In genomic region chrX:11111038-11111851, GRCh38 we compare ENCODE assay signal across 8 cellular contexts. TPM values are rescaled to one million over a fixed set of nuclear protein-coding genes. Genes with fewer than 3 reads are reported as not detected.
DNase-seq lines count a peak whose midpoint lies in the region; ATAC-seq, FAIRE-seq and TF ChIP-seq lines count a peak whose summit lies in the region.

Gene HCCS, plus strand, starts transcription at chrX:11111332. Its CDS starts 729 bp downstream, at chrX:11112061.

- H4K5ac ChIP-seq in H1 (ENCODE audit: insufficient read length, low read depth, low read length) = no peak within 1 kb of the TSS

- peak in 1 of 2 experiments; percentile 69; a peak in 2 of 3 replicates for TF ChIP-seq POLR2A in H1 (IDR thresholded peaks at IDR 0.05; ENCODE audit: control extremely low read depth in 1 of 2, low read depth in 2 of 2, low read length in 2 of 2)

- in situ Hi-C loops in Caki2 (cut with HindIII; ENCODE audit: low pct_unique_long_range_greater_than_20kb, low sequenced_read_pairs) = no loop called here

- no peak within 1 kb of the TSS for H4K91ac ChIP-seq in H1 (replicated peaks; ENCODE audit: insufficient read length, low read length)

- H2BK15ac ChIP-seq in H1 (ENCODE audit: low read length) = no peak within 1 kb of the TSS

- H3K4me3 ChIP-seq in NT2/D1 (ENCODE audit: insufficient read length, low read depth) (peak within 1 kb of the TSS; percentile 87), H1 (ENCODE audit: extremely low read depth in 1 of 4, insufficient read depth in 2 of 4, low read depth in 3 of 4, low read length in 4 of 4) (peak within 1 kb of the TSS; percentile 66 to 84 (median 74))

- no peak for FAIRE-seq in H1 (lab: Jason Lieb, UNC)

- H3K36me3 Mint-ChIP-seq in activated CD8-positive, alpha-beta memory T cell treated with anti-CD3 and anti-CD28 coated beads, Interleukin-2, amount 10 ng/mL, durations not matched to agents 7 days and 5 days = peaks cover 15% of the 10 kb centered on the region

- no peak within 1 kb of the TSS for H3K14ac ChIP-seq in H1 (ENCODE audit: insufficient read length)

- H3K4ac ChIP-seq in H1 (replicated peaks; ENCODE audit: insufficient read length, low read depth, low read length) = no peak within 1 kb of the TSS

- H3K4me1 ChIP-seq in NT2/D1 (ENCODE audit: insufficient read depth, insufficient read length) (peaks cover 3% of the 10 kb centered on the region), H1 (replicated peaks in 1 of 4; ENCODE audit: control insufficient read depth in 3 of 4, insufficient read depth in 4 of 4, low read length in 3 of 4) (no peaks in the 10 kb centered on the region; a peak in 1 of 7 replicates)

- H3K79me1 ChIP-seq in H1 (ENCODE audit: low read depth, low read length) = no peaks in the 10 kb centered on the region; the same call in 1 of the 2 replicates

- H4K8ac ChIP-seq in H1 (ENCODE audit: extremely low read depth, insufficient read depth, low read length) = peak within 1 kb of the TSS; percentile 91; the same call in 1 of the 2 replicates

- no peak within 1 kb of the TSS for H2BK20ac ChIP-seq in H1 (ENCODE audit: low read length)

- H3K4me2 ChIP-seq in H1 (ENCODE audit: insufficient read depth in 1 of 2, low read depth in 2 of 2, low read length in 2 of 2) = peak within 1 kb of the TSS; percentile 63 to 71

- H3K27me3 ChIP-seq in NT2/D1 (ENCODE audit: insufficient read depth, insufficient read length) = no peaks in the 10 kb centered on the region
- H3K27me3 ChIP-seq in H1 (replicated peaks in 1 of 4; ENCODE audit: control insufficient read depth in 3 of 4, extremely low read depth in 1 of 4, insufficient read depth in 3 of 4, low read length in 3 of 4) = no peaks in the 10 kb centered on the region

- H2BK120ac ChIP-seq in H1 (replicated peaks; ENCODE audit: low read depth, low read length) = no peak within 1 kb of the TSS

- H3K23ac ChIP-seq in H1 (ENCODE audit: insufficient read length) = no peak within 1 kb of the TSS

- ATAC-seq in activated CD8-positive, alpha-beta memory T cell treated with anti-CD3 and anti-CD28 coated beads, Interleukin-2, amount 10 ng/mL, durations not matched to agents 7 days and 5 days = peak; percentile 88

- CTCF ChIA-PET in activated CD8-positive, alpha-beta memory T cell treated with anti-CD3 and anti-CD28 coated beads, Interleukin-2, amount 10 ng/mL, durations not matched to agents 7 days and 5 days (lab: Charles Lee) = no interaction called here
- CTCF ChIA-PET in H1 (lab: Charles Lee; ENCODE audit: partially characterized antibody) = no interaction called here

- H3K27ac Mint-ChIP-seq in activated CD8-positive, alpha-beta memory T cell treated with anti-CD3 and anti-CD28 coated beads, Interleukin-2, amount 10 ng/mL, durations not matched to agents 7 days and 5 days = no peak within 1 kb of the TSS

- H3K36me3 ChIP-seq in NT2/D1 (ENCODE audit: insufficient read depth, insufficient read length, low read length) (peaks cover 51% of the 10 kb centered on the region), H1 (ENCODE audit: control insufficient read depth in 2 of 4, insufficient read depth in 4 of 4, low read length in 3 of 4) (peaks cover 2 to 27% (median 11%) of the 10 kb centered on the region in 4 experiments)

- peak within 1 kb of the TSS; percentile 85 for H3K27ac ChIP-seq in H1 (ENCODE audit: low read depth, low read length)

- H3K56ac ChIP-seq in H1 (replicated peaks; ENCODE audit: insufficient read length, low read depth, low read length) = no peak within 1 kb of the TSS

- peaks cover 0 to 2% of the 10 kb centered on the region in 2 experiments for H4K20me1 ChIP-seq in H1 (replicated peaks in 1 of 2; ENCODE audit: control insufficient read depth in 1 of 2, insufficient read depth in 2 of 2, low read length in 2 of 2)

- no peak within 1 kb of the TSS for H2AFZ ChIP-seq in H1 (ENCODE audit: low read length)

- no peak within 1 kb of the TSS; the same call in 1 of the 2 replicates for H2BK5ac ChIP-seq in H1 (ENCODE audit: low read depth, low read length)

- DNase-seq in Caki2 (ENCODE audit: low read depth) = peak; percentile 81
- peak; percentile 82 for DNase-seq in GM20000 (ENCODE audit: low spot score)
- DNase-seq in HT-29 (ENCODE audit: low spot score) = peak; percentile 54
- peak; percentile 54 for DNase-seq in NT2/D1 (ENCODE audit: low read depth, low spot score)
- DNase-seq in activated CD8-positive, alpha-beta memory T cell treated with anti-CD3 and anti-CD28 coated beads, Interleukin-2, amount 10 ng/mL, durations not matched to agents 7 days and 5 days = peak; percentile 90
- peak; percentile 21 to 78 for DNase-seq in H1 (ENCODE audit: low read depth in 1 of 2, low spot score in 2 of 2)
- DNase-seq in mesenteric fat pad (ENCODE audit: low spot score) = peak; percentile 94
- DNase-seq in stimulated activated CD8-positive, alpha-beta memory T cell treated with anti-CD3 and anti-CD28 coated beads, Interleukin-15, amount 100 ng/mL, for 24 hours (ENCODE audit: low read depth) = peak; percentile 45

- TF ChIP-seq CTCF in GM20000 (IDR thresholded peaks at IDR 0.05; ENCODE audit: extremely low read depth, missing control alignments) = no peak
- TF ChIP-seq CTCF in H1 (IDR thresholded peaks at IDR 0.05; ENCODE audit: control extremely low read depth in 1 of 3, insufficient read depth in 1 of 3, low read depth in 1 of 3, low read length in 3 of 3) = no peak

- no peak for TF ChIP-seq EP300 in H1 (IDR thresholded peaks at IDR 0.05; ENCODE audit: borderline replicate concordance in 1 of 2, low read depth in 2 of 2, low read length in 2 of 2)

- H3K9ac ChIP-seq in NT2/D1 (ENCODE audit: insufficient read length, low read depth) (peak within 1 kb of the TSS; percentile 95), H1 (replicated peaks in 1 of 4; ENCODE audit: extremely low read depth in 1 of 4, low read depth in 3 of 4, low read length in 3 of 4) (peak within 1 kb of the TSS; percentile 52 to 92 (median 84))

- TF ChIP-seq RAD21 in H1 (IDR thresholded peaks at IDR 0.05 in 1 of 2, conservative IDR thresholded peaks at IDR 0.05 in 1 of 2; ENCODE audit: low read depth in 2 of 2, low read length in 2 of 2) = no peak

- H2AK5ac ChIP-seq in H1 (ENCODE audit: low read depth, low read length) = no peak within 1 kb of the TSS

- POLR2A ChIA-PET in H1 (lab: Charles Lee; ENCODE audit: partially characterized antibody) = interaction anchor here (0.7 to 2.5 kb wide), 2 partner anchors 9 to 10 kb away, joined by 3 to 6 read pairs; no protein-coding TSS in a partner anchor

- H3K4me1 Mint-ChIP-seq in activated CD8-positive, alpha-beta memory T cell treated with anti-CD3 and anti-CD28 coated beads, Interleukin-2, amount 10 ng/mL, durations not matched to agents 7 days and 5 days = peaks cover 22% of the 10 kb centered on the region

- no peak within 1 kb of the TSS for H3K4me3 Mint-ChIP-seq in activated CD8-positive, alpha-beta memory T cell treated with anti-CD3 and anti-CD28 coated beads, Interleukin-2, amount 10 ng/mL, durations not matched to agents 7 days and 5 days

- no peaks in the 10 kb centered on the region for H3K27me3 Mint-ChIP-seq in activated CD8-positive, alpha-beta memory T cell treated with anti-CD3 and anti-CD28 coated beads, Interleukin-2, amount 10 ng/mL, durations not matched to agents 7 days and 5 days

- H2BK12ac ChIP-seq in H1 (ENCODE audit: low read depth, low read length) = no peak within 1 kb of the TSS

- 3% methylated on average over 9 of the region's 58 CpGs; no CpG with 5 or more reads in 1 of the 2 experiments for WGBS in H1 (ENCODE audit: extremely low coverage in 1 of 2, insufficient coverage in 1 of 2, insufficient read length in 1 of 2, insufficient replicate concordance in 2 of 2, low coverage in 1 of 2, low lambda C conversion rate in 2 of 2, missing lambda C conversion rate in 1 of 2), 2 experiments

- H3K9me3 Mint-ChIP-seq in activated CD8-positive, alpha-beta memory T cell treated with anti-CD3 and anti-CD28 coated beads, Interleukin-2, amount 10 ng/mL, durations not matched to agents 7 days and 5 days (ENCODE audit: low read depth) = no peaks in the 10 kb centered on the region

- H3K23me2 ChIP-seq in H1 (ENCODE audit: low read depth, low read length) = peaks cover 3% of the 10 kb centered on the region; the same call in 1 of the 2 replicates

- H3K18ac ChIP-seq in H1 (ENCODE audit: extremely low read depth, low read length) = no peak within 1 kb of the TSS

- H3K79me2 ChIP-seq in H1 (ENCODE audit: control insufficient read depth in 1 of 2, insufficient read depth in 2 of 2, low read length in 2 of 2) = peaks cover 0 to 22% of the 10 kb centered on the region in 2 experiments; a peak in 2 of 4 replicates

- H3K9me3 ChIP-seq in NT2/D1 (ENCODE audit: insufficient read depth, low read length) (peaks cover 19% of the 10 kb centered on the region), H1 (ENCODE audit: insufficient read depth in 2 of 2, low read depth in 1 of 2, low read length in 1 of 2) (no peaks in the 10 kb centered on the region)

TF ChIP-seq in H1, 55 proteins besides CTCF, POLR2A, EP300 and RAD21 (continues in another document):
- TF ChIP-seq ASH2L (IDR thresholded peaks at IDR 0.05; ENCODE audit: low read length) (peak; percentile 77), HDAC2 (IDR thresholded peaks at IDR 0.05; ENCODE audit: borderline replicate concordance in 1 of 2, low read depth in 2 of 2, low read length in 2 of 2) (no peak), SAP30 (IDR thresholded peaks at IDR 0.05; ENCODE audit: insufficient read depth, insufficient replicate concordance, low read length) (no peak), RNF2 (IDR thresholded peaks at IDR 0.05; ENCODE audit: borderline replicate concordance, low read depth, low read length, missing control alignments, poor library complexity, severe bottlenecking) (no peak)

RNA-seq across cellular contexts. Expression of gene HCCS, which starts in this region (rescaled TPM):
- 44.0 and 51.4 TPM in 2 replicates for total RNA-seq in Caki2 (2014; rRNA removed; shearing (Covaris generic); ENCODE audit: low replicate concordance)
- 12.7 and 14.0 TPM in 2 replicates for total RNA-seq in HT-29 (2014; rRNA removed; shearing (Covaris generic))
- total RNA-seq in activated CD8-positive, alpha-beta memory T cell treated with anti-CD3 and anti-CD28 coated beads, Interleukin-2, amount 10 ng/mL, durations not matched to agents 7 days and 5 days = 10 to 100 TPM; 18.9 to 25.9 TPM
- 29.7 and 29.9 TPM in 2 replicates for total RNA-seq in H1 (2021; fragmentation: NEBNext Ultra II Directional; extraction: Animal tissue kit (Norgen Biotek cat#: 25700))
- 9.8 and 11.9 TPM in 2 replicates for polyA plus RNA-seq in H1 (2011; rRNA removed)
- polyA plus RNA-seq in H1 (2011; cell fraction: cytosol; rRNA removed) = 16.9 TPM
- polyA plus RNA-seq in H1 (2011; cell fraction: nucleus; rRNA removed) = 7.8 TPM
- 26.0 to 38.0 TPM (median 30.9 TPM) in 4 replicates for polyA plus RNA-seq in H1 (2012, experiment 1 of 2)
- 21.2 TPM for polyA plus RNA-seq in H1 (2012, experiment 2 of 2)
- 28.8 TPM for polyA plus RNA-seq in H1 (2013, experiment 1 of 2)
- 33.1 TPM for polyA plus RNA-seq in H1 (2013, experiment 2 of 2)
- polyA minus RNA-seq in H1 (2011; rRNA and poly(A)+ RNA removed) = 11.2 and 18.0 TPM in 2 replicates
- 10.1 TPM for polyA minus RNA-seq in H1 (2011; cell fraction: cytosol; rRNA and poly(A)+ RNA removed)
- polyA minus RNA-seq in H1 (2011; cell fraction: nucleus; rRNA and poly(A)+ RNA removed) = 5.7 TPM
- total RNA-seq in mesenteric fat pad = 25.9 TPM

Comparison
In these comparisons a context has a peak if more than half of its experiments do, and no peak if none do; other contexts are left out.
1. Peak in every context shown above with its lines: DNase-seq, ATAC-seq, H3K4me3 ChIP-seq and H3K27ac ChIP-seq.